In genomic region chr19:38537071-38537847, GRCh38 we compare ENCODE assay signal across 1 cellular context.
TF ChIP-seq lines count a peak whose summit lies in the region.

No MANE protein-coding gene starts in this region.

TF ChIP-seq in GM23338, 12 proteins besides CTCF, POLR2A, EP300 and RAD21 (continued from another document):
- TF ChIP-seq ETS1 (IDR thresholded peaks at IDR 0.05) (no peak), REST (IDR thresholded peaks at IDR 0.05; ENCODE audit: unreplicated experiment) (no peak), NANOG (IDR thresholded peaks at IDR 0.05; ENCODE audit: borderline replicate concordance) (no peak), POLR2AphosphoS5 (IDR thresholded peaks at IDR 0.05; ENCODE audit: low read depth) (no peak), EZH2 (IDR thresholded peaks at IDR 0.05; ENCODE audit: low read depth, unreplicated experiment) (no peak), EZH2phosphoT487 (IDR thresholded peaks at IDR 0.05; ENCODE audit: unreplicated experiment) (no peak), ZNF331 (CRISPR knock-in tag; IDR thresholded peaks at IDR 0.05; ENCODE audit: low read depth) (no peak), STAT1 (IDR thresholded peaks at IDR 0.05; ENCODE audit: unreplicated experiment) (no peak)
